ENCODE assay signal across 16 cellular contexts in the genomic region with DNA sequence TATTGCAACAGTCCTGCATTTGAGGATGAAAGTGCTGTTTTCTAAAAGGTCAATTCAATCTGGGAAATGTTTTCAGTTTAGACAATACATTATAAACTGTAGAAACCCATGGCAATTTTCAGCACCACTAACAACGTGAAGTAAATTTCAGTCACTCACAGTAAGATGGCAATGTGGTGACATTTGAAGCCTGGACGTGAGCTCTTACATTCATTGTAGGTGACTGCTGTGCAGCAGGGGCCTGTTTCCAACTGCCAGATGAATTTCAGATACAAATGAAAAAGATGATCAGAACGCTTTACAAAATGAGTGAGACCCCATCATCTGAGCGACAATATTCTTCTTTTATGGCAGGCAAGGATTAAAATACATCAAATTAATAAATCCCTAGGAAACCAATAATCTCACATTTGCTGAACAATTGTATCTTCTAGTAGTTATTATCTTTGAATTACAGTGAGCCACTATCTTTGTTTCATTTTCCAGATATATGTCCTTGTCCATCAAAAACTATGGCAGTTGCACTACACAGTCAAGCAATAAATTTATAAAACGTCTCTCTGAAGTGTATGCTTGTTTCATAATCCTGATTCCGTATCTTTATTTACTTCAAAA.
"Had no signal": no experiment of that assay in that cellular context is flagged by ENCODE, and none has a peak within 500 bp of the region (broad histone marks: within the 10 kb centered on the region; RNA-seq: fewer than 3 reads in every experiment).

No MANE protein-coding gene starts in this region.

- H3K36me3 Mint-ChIP-seq: stimulated activated memory B cell treated with anti-CD40 and anti-IgM and Interleukin-4, amounts not matched to agents 10 μg/mL and 1 μg/mL and 100 μg/mL, for 72 hours had no signal

- H3K9me3 ChIP-seq: body of pancreas, left ventricle myocardium inferior, ovary, upper lobe of right lung had no signal

- H3K27ac Mint-ChIP-seq: activated CD4-positive, alpha-beta T cell treated with anti-CD3 and anti-CD28 coated beads, Interleukin-2, amount 10 ng/mL, durations not matched to agents 24 days and 14 days; activated CD8-positive, alpha-beta T cell treated with anti-CD3 and anti-CD28 coated beads for 36 hours; activated T-cell treated with anti-CD3 and anti-CD28 coated beads, Interleukin-2, amount 50 U/mL, for 24 hours; activated T-helper 2 cell treated with anti-CD3 and anti-CD28 coated beads, Interferon-gamma antibody, Interleukin-2, Interleukin-4, amounts not matched to agents 10 μg/mL and 5 μg/mL and 100 μg/mL, durations not matched to agents 14 hours and 24 hours and 36 hours; stimulated activated memory B cell treated with anti-CD40 and anti-IgM and Interleukin-4, amounts not matched to agents 10 μg/mL and 1 μg/mL and 100 μg/mL, for 72 hours had no signal

- H3K36me3 ChIP-seq: left ventricle myocardium inferior, ovary, upper lobe of right lung had no signal

- ATAC-seq: activated CD8-positive, alpha-beta T cell treated with anti-CD3 and anti-CD28 coated beads for 36 hours; body of pancreas; sciatic nerve; stimulated activated memory B cell treated with anti-CD40 and anti-IgM and Interleukin-4, amounts not matched to agents 10 μg/mL and 1 μg/mL and 100 μg/mL, for 72 hours; upper lobe of right lung had no signal

- H3K4me3 Mint-ChIP-seq: activated CD4-positive, alpha-beta T cell treated with anti-CD3 and anti-CD28 coated beads, Interleukin-2, amount 10 ng/mL, durations not matched to agents 24 days and 14 days; activated CD8-positive, alpha-beta T cell treated with anti-CD3 and anti-CD28 coated beads for 36 hours; activated T-cell treated with anti-CD3 and anti-CD28 coated beads, Interleukin-2, amount 50 U/mL, for 24 hours; stimulated activated memory B cell treated with anti-CD40 and anti-IgM and Interleukin-4, amounts not matched to agents 10 μg/mL and 1 μg/mL and 100 μg/mL, for 72 hours had no signal

- H3K4me3 ChIP-seq: body of pancreas, coronary artery, left ventricle myocardium inferior, ovary, upper lobe of right lung had no signal

- H3K27me3 ChIP-seq: body of pancreas, ovary, upper lobe of right lung had no signal

- H3K27ac ChIP-seq: body of pancreas, coronary artery, left ventricle myocardium inferior, ovary, upper lobe of right lung had no signal

- H3K4me1 ChIP-seq: body of pancreas, left ventricle myocardium inferior, upper lobe of right lung had no signal

- H3K27me3 Mint-ChIP-seq: activated CD4-positive, alpha-beta T cell treated with anti-CD3 and anti-CD28 coated beads, Interleukin-2, amount 10 ng/mL, durations not matched to agents 24 days and 14 days; activated CD8-positive, alpha-beta T cell treated with anti-CD3 and anti-CD28 coated beads for 36 hours; activated T-cell treated with anti-CD3 and anti-CD28 coated beads, Interleukin-2, amount 50 U/mL, for 24 hours; stimulated activated memory B cell treated with anti-CD40 and anti-IgM and Interleukin-4, amounts not matched to agents 10 μg/mL and 1 μg/mL and 100 μg/mL, for 72 hours had no signal

- H3K9me3 Mint-ChIP-seq: activated CD4-positive, alpha-beta T cell treated with anti-CD3 and anti-CD28 coated beads, Interleukin-2, amount 10 ng/mL, durations not matched to agents 24 days and 14 days had no signal

- DNase-seq: activated CD4-positive, alpha-beta T cell treated with anti-CD3 and anti-CD28 coated beads, Interleukin-2, amount 10 ng/mL, durations not matched to agents 24 days and 14 days; activated CD8-positive, alpha-beta T cell treated with anti-CD3 and anti-CD28 coated beads for 36 hours; activated naive CD4-positive, alpha-beta T cell treated with Interleukin-2 at 50 U/mL for 16 hours; activated T-cell treated with anti-CD3 and anti-CD28 coated beads, Interleukin-2, amount 50 U/mL, for 24 hours; body of pancreas; central memory CD4-positive, alpha-beta T cell; left ventricle myocardium inferior; mammary epithelial cell; ovary; stimulated activated CD4-positive, alpha-beta T cell treated with anti-CD3 and anti-CD28 coated beads, Interleukin-4, amount 100 ng/mL, for 24 hours; T-helper 9 cell; upper lobe of right lung had no signal

- H3K4me1 Mint-ChIP-seq: activated CD4-positive, alpha-beta T cell treated with anti-CD3 and anti-CD28 coated beads, Interleukin-2, amount 10 ng/mL, durations not matched to agents 24 days and 14 days; stimulated activated memory B cell treated with anti-CD40 and anti-IgM and Interleukin-4, amounts not matched to agents 10 μg/mL and 1 μg/mL and 100 μg/mL, for 72 hours had no signal
